ENCODE assay signal across 9 cellular contexts in the genomic region with DNA sequence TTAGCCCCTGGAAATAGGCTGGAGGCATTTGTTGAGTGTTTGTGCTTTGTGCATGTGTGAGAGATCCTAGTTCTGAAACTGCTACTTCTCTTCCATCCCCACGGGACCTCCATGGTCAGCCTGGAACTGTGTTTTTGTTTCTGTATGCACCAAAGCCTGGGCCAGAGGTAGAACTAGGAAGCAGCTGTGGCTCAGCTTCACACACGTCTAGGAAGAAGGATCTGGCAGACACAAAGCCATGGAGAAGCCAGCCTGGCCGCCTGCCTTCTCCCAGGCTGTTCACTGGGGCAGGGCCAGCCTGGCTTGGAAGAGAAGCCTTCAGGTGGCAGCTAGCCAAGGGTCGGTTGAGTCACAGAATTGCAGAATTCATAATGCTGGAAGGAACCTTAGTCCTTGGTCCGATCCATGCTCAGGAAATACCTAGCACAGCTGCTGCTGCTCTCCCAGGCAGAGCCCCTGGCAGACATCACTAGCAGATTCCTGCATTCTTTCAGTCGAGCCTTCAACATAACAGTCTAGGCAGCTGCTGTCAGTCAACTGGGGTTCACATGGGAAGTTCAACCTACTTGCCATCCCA. TPM values are rescaled to one million over a fixed set of nuclear protein-coding genes. Genes with fewer than 3 reads are reported as not detected.
A peak's percentile ranks its signal among the peaks of the same experiment; 100 is the strongest.
DNase-seq lines count a peak whose midpoint lies in the region; ATAC-seq, FAIRE-seq and TF ChIP-seq lines count a peak whose summit lies in the region.
"Had no signal": no experiment of that assay in that cellular context is flagged by ENCODE, and none has a peak within 500 bp of the region (broad histone marks: within the 10 kb centered on the region; RNA-seq: fewer than 3 reads in every experiment).

No MANE protein-coding gene starts in this region.

- TF ChIP-seq POLR2A in GM12891 (IDR thresholded peaks at IDR 0.05; ENCODE audit: low read depth, low read length), result no peak

- no peak overlapping the region for H3K4me3 ChIP-seq in OCI-LY7 (ENCODE audit: low read depth, low read length, poor library complexity, severe bottlenecking)
- H3K4me3 ChIP-seq in muscle layer of colon (ENCODE audit: low read depth in 1 of 2, low read length in 2 of 2), result no peak overlapping the region

- peaks cover 39% of the 10 kb centered on the region for H3K4me1 ChIP-seq in OCI-LY7 (ENCODE audit: insufficient read depth, low read length, poor library complexity, severe bottlenecking)
- H3K4me1 ChIP-seq in muscle layer of colon (ENCODE audit: insufficient read depth, low read length), result peaks cover 32% of the 10 kb centered on the region

- no peaks in the 10 kb centered on the region for H3K36me3 ChIP-seq in OCI-LY7 (ENCODE audit: insufficient read depth, low read length)
- no peaks in the 10 kb centered on the region for H3K36me3 ChIP-seq in muscle layer of colon (ENCODE audit: insufficient read depth, low read length)

- H3K79me2 ChIP-seq in OCI-LY7 (ENCODE audit: insufficient read depth, low read depth, low read length), result no peaks in the 10 kb centered on the region

- no peak overlapping the region for H3K27ac ChIP-seq in OCI-LY7 (ENCODE audit: low read depth, low read length, poor library complexity, severe bottlenecking)
- H3K27ac ChIP-seq in muscle layer of colon (ENCODE audit: low read depth, low read length), result peak overlapping the region; percentile 73

- DNase-seq in Daoy (ENCODE audit: low read depth) (peak; percentile 95), OCI-LY7 (ENCODE audit: low spot score) (no peak), epidermal melanocyte (ENCODE audit: insufficient read length, low spot score) (peak; percentile 66), endothelial cell (ENCODE audit: low spot score) (no peak), GM12891 (ENCODE audit: insufficient read length, low spot score) (no peak)
- no peak for DNase-seq in activated T-cell treated with anti-CD3 and anti-CD28 coated beads, Interleukin-2, amount 50 U/mL, for 1 hour

- H3K4me3 Mint-ChIP-seq in endothelial cell (ENCODE audit: unreplicated experiment), result no peak overlapping the region

- no peaks in the 10 kb centered on the region for H4K20me1 ChIP-seq in OCI-LY7 (ENCODE audit: insufficient read depth, low read length)

- no peaks in the 10 kb centered on the region for H3K9me3 Mint-ChIP-seq in endothelial cell (ENCODE audit: unreplicated experiment)

- no TSS peak for BruUV-seq in OCI-LY7 (replicated peaks; lab: Mats Ljungman, UMichigan)

- H3K36me3 Mint-ChIP-seq in endothelial cell (ENCODE audit: low read depth, unreplicated experiment), result peaks cover 4% of the 10 kb centered on the region

- ATAC-seq in HG02884 (IDR thresholded peaks at IDR 0.05; ENCODE audit: unreplicated experiment), result no peak

- POLR2A ChIA-PET in OCI-LY7 (lab: Charles Lee), result no interaction called here

- H2AFZ ChIP-seq in OCI-LY7 (ENCODE audit: low read length), result peak overlapping the region; percentile 87

- no peak for TF ChIP-seq CTCF in OCI-LY7 (conservative IDR thresholded peaks at IDR 0.05; ENCODE audit: low read length)
- no peak for TF ChIP-seq CTCF in endothelial cell (IDR thresholded peaks at IDR 0.05; ENCODE audit: unreplicated experiment)

- intact Hi-C loops in OCI-LY7 (cut with micrococcal nuclease; ENCODE audit: unreplicated experiment), result no loop called here

- no peak for FAIRE-seq in GM12891 (lab: Jason Lieb, UNC)
- FAIRE-seq: islet of Langerhans had no signal

- no peaks in the 10 kb centered on the region for H3K27me3 ChIP-seq in muscle layer of colon (ENCODE audit: control insufficient read depth in 1 of 2, insufficient read depth in 2 of 2, low read length in 2 of 2)

- no peak overlapping the region for H3K27ac Mint-ChIP-seq in endothelial cell (ENCODE audit: unreplicated experiment)

- CTCF ChIA-PET in OCI-LY7 (lab: Charles Lee; ENCODE audit: unreplicated experiment), result no interaction called here

- H3K4me1 Mint-ChIP-seq in endothelial cell (ENCODE audit: unreplicated experiment), result peaks cover 8% of the 10 kb centered on the region

- H3K9me3 ChIP-seq in OCI-LY7 (ENCODE audit: low read length) (no peaks in the 10 kb centered on the region), muscle layer of colon (ENCODE audit: low read length) (no peaks in the 10 kb centered on the region)

- no peak overlapping the region for H3K9ac ChIP-seq in muscle layer of colon (ENCODE audit: low read length)

- H3K4me2 ChIP-seq in OCI-LY7 (ENCODE audit: low read length), result no peak overlapping the region

- no peaks in the 10 kb centered on the region for H3K27me3 Mint-ChIP-seq in endothelial cell (ENCODE audit: unreplicated experiment)

- H3K9me2 ChIP-seq in OCI-LY7 (ENCODE audit: insufficient read depth, low read length), result no peaks in the 10 kb centered on the region

TF ChIP-seq in GM12891, 5 proteins besides CTCF, POLR2A, EP300 and RAD21:
- TF ChIP-seq POLR2AphosphoS5 (IDR thresholded peaks at IDR 0.05; ENCODE audit: low read depth, low read length), result no peak
- no peak for TF ChIP-seq TAF1 (IDR thresholded peaks at IDR 0.05; ENCODE audit: low read depth, low read length)
- no peak for TF ChIP-seq POU2F2 (IDR thresholded peaks at IDR 0.05; ENCODE audit: low read depth, low read length)
- TF ChIP-seq SPI1 (IDR thresholded peaks at IDR 0.05; ENCODE audit: low read depth, low read length), result no peak
- no peak for TF ChIP-seq PAX5 (IDR thresholded peaks at IDR 0.05; ENCODE audit: insufficient read depth, low read length, severe bottlenecking)

RNA-seq across cellular contexts. Expression of gene RIN3, which starts 27.0 kb away (rescaled TPM):
- 0.86 and 1.8 TPM in 2 replicates for total RNA-seq in Daoy (2014; rRNA removed; shearing (Covaris generic))
- total RNA-seq in OCI-LY7 (2014; rRNA removed; shearing (Covaris generic)), result not detected in 2 replicates
- total RNA-seq in OCI-LY7 (2022) (not detected in 2 replicates), endothelial cell (ENCODE audit: unreplicated experiment) (25.8 TPM)
- polyA plus RNA-seq in GM12891 (2012; ENCODE audit: low read depth, missing spikeins), result 7.6 TPM

Comparison
In these comparisons a context has a peak if more than half of its experiments do, and no peak if none do; other contexts are left out.
1. DNase-seq: peak in Daoy (single experiment) and epidermal melanocyte (single experiment); none in OCI-LY7 (single experiment), activated T-cell treated with anti-CD3 and anti-CD28 coated beads, Interleukin-2, amount 50 U/mL, for 1 hour (single experiment), endothelial cell (single experiment) and GM12891 (single experiment).